ENCODE assay signal across 2 cellular contexts in genomic region chr17:59381716-59382570, GRCh38.
TF ChIP-seq lines count a peak whose summit lies in the region.

No MANE protein-coding gene starts in this region.

TF ChIP-seq in liver, 16 proteins besides CTCF, POLR2A, EP300 and RAD21:
- TF ChIP-seq HNF4A (conservative IDR thresholded peaks at IDR 0.05) (no peak), EGR1 (IDR thresholded peaks at IDR 0.05; ENCODE audit: low read depth in 2 of 2) (no peak), MAX (IDR thresholded peaks at IDR 0.05) (no peak), ZBTB33 (IDR thresholded peaks at IDR 0.05) (no peak), HNF4G (IDR thresholded peaks at IDR 0.05) (no peak), FOXA2 (IDR thresholded peaks at IDR 0.05) (no peak), ATF3 (IDR thresholded peaks at IDR 0.05) (no peak), YY1 (IDR thresholded peaks at IDR 0.05) (no peak), NR2F2 (IDR thresholded peaks at IDR 0.05) (no peak), REST (IDR thresholded peaks at IDR 0.05) (no peak), FOXA1 (IDR thresholded peaks at IDR 0.05) (no peak), GABPA (IDR thresholded peaks at IDR 0.05 in 1 of 2, conservative IDR thresholded peaks at IDR 0.05 in 1 of 2) (no peak), RXRA (IDR thresholded peaks at IDR 0.05) (no peak), JUND (IDR thresholded peaks at IDR 0.05) (no peak), SP1 (IDR thresholded peaks at IDR 0.05) (no peak), TAF1 (conservative IDR thresholded peaks at IDR 0.05) (no peak)

TF ChIP-seq in HepG2, 621 proteins besides CTCF, POLR2A, EP300 and RAD21:
- TF ChIP-seq GLMP (CRISPR knock-in tag; IDR thresholded peaks at IDR 0.05; ENCODE audit: borderline replicate concordance): no peak
